ENCODE assay signal across 13 cellular contexts in genomic region chr13:81927347-81927746, GRCh38.
A peak's percentile ranks its signal among the peaks of the same experiment; 100 is the strongest.
DNase-seq lines count a peak whose midpoint lies in the region; TF ChIP-seq lines count a peak whose summit lies in the region.
"Had no signal": no experiment of that assay in that cellular context is flagged by ENCODE, and none has a peak within 500 bp of the region (broad histone marks: within the 10 kb centered on the region; RNA-seq: fewer than 3 reads in every experiment).

No MANE protein-coding gene starts in this region.

- no peaks in the 10 kb centered on the region for H3K27me3 Mint-ChIP-seq in endothelial cell (ENCODE audit: unreplicated experiment)
- no peaks in the 10 kb centered on the region for H3K27me3 Mint-ChIP-seq in mesothelial cell of epicardium (ENCODE audit: low read depth)

- H3K9me3 Mint-ChIP-seq in endothelial cell (ENCODE audit: unreplicated experiment) (no peaks in the 10 kb centered on the region), mesothelial cell of epicardium (no peaks in the 10 kb centered on the region)

- no TSS peak for BruUV-seq in OCI-LY7 (replicated peaks; lab: Mats Ljungman, UMichigan)

- H3K4me1 ChIP-seq in OCI-LY7 (ENCODE audit: insufficient read depth, low read length, poor library complexity, severe bottlenecking), result no peaks in the 10 kb centered on the region
- no peaks in the 10 kb centered on the region for H3K4me1 ChIP-seq in smooth muscle cell (ENCODE audit: low read depth)
- H3K4me1 ChIP-seq in vagina, result no peaks in the 10 kb centered on the region

- TF ChIP-seq CTCF in OCI-LY7 (conservative IDR thresholded peaks at IDR 0.05; ENCODE audit: low read length) (0 out of 2 replicates have a peak, but pooled peaks have one; percentile 22), endothelial cell (IDR thresholded peaks at IDR 0.05; ENCODE audit: unreplicated experiment) (peak; percentile 34), smooth muscle cell (IDR thresholded peaks at IDR 0.05; ENCODE audit: borderline replicate concordance, insufficient read depth, poor library complexity, severe bottlenecking) (no peak), mesothelial cell of epicardium (IDR thresholded peaks at IDR 0.05; ENCODE audit: unreplicated experiment) (no peak), vagina (IDR thresholded peaks at IDR 0.05) (no peak)

- H3K79me2 ChIP-seq in OCI-LY7 (ENCODE audit: insufficient read depth, low read depth, low read length) (no peaks in the 10 kb centered on the region), smooth muscle cell (ENCODE audit: low read depth) (no peaks in the 10 kb centered on the region)

- H2AFZ ChIP-seq in OCI-LY7 (ENCODE audit: low read length), result no peak overlapping the region
- H2AFZ ChIP-seq in smooth muscle cell (ENCODE audit: low read depth), result peak overlapping the region; percentile 39

- no peaks in the 10 kb centered on the region for H3K9me3 ChIP-seq in OCI-LY7 (ENCODE audit: low read length)
- H3K9me3 ChIP-seq in smooth muscle cell (replicated peaks; ENCODE audit: low read depth), result no peaks in the 10 kb centered on the region
- no peaks in the 10 kb centered on the region for H3K9me3 ChIP-seq in vagina

- intact Hi-C loops in OCI-LY7 (cut with micrococcal nuclease; ENCODE audit: unreplicated experiment), result no loop called here
- intact Hi-C loops in vagina (cut with DNase I), result no loop called here

- TF ChIP-seq POLR2A in vagina (IDR thresholded peaks at IDR 0.05), result no peak

- H3K36me3 ChIP-seq in OCI-LY7 (ENCODE audit: insufficient read depth, low read length), result no peaks in the 10 kb centered on the region
- no peaks in the 10 kb centered on the region for H3K36me3 ChIP-seq in smooth muscle cell (ENCODE audit: low read depth)
- no peaks in the 10 kb centered on the region for H3K36me3 ChIP-seq in vagina

- H3K27ac Mint-ChIP-seq in endothelial cell (ENCODE audit: unreplicated experiment) (no peak overlapping the region), mesothelial cell of epicardium (no peak overlapping the region)
- H3K27ac Mint-ChIP-seq: activated T-cell treated with anti-CD3 and anti-CD28 coated beads, Interleukin-2, amount 50 U/mL, for 72 hours had no signal

- POLR2A ChIA-PET in OCI-LY7 (lab: Charles Lee), result no interaction called here

- no peaks in the 10 kb centered on the region for H3K27me3 ChIP-seq in smooth muscle cell (ENCODE audit: low read depth)
- no peaks in the 10 kb centered on the region for H3K27me3 ChIP-seq in vagina

- CTCF ChIA-PET in OCI-LY7 (lab: Charles Lee; ENCODE audit: unreplicated experiment), result no interaction called here

- H3K9me2 ChIP-seq in OCI-LY7 (ENCODE audit: insufficient read depth, low read length), result no peaks in the 10 kb centered on the region

- H3K4me3 Mint-ChIP-seq in endothelial cell (ENCODE audit: unreplicated experiment) (no peak overlapping the region), mesothelial cell of epicardium (no peak overlapping the region)
- H3K4me3 Mint-ChIP-seq: activated T-cell treated with anti-CD3 and anti-CD28 coated beads, Interleukin-2, amount 50 U/mL, for 72 hours had no signal

- H3K27ac ChIP-seq in OCI-LY7 (ENCODE audit: low read depth, low read length, poor library complexity, severe bottlenecking) (no peak overlapping the region), smooth muscle cell (ENCODE audit: low read depth) (no peak overlapping the region), vagina (no peak overlapping the region)

- no peaks in the 10 kb centered on the region for H4K20me1 ChIP-seq in OCI-LY7 (ENCODE audit: insufficient read depth, low read length)
- no peaks in the 10 kb centered on the region for H4K20me1 ChIP-seq in smooth muscle cell (ENCODE audit: low read depth)

- H3K36me3 Mint-ChIP-seq in endothelial cell (ENCODE audit: low read depth, unreplicated experiment), result no peaks in the 10 kb centered on the region
- no peaks in the 10 kb centered on the region for H3K36me3 Mint-ChIP-seq in mesothelial cell of epicardium

- H3K4me3 ChIP-seq in OCI-LY7 (ENCODE audit: low read depth, low read length, poor library complexity, severe bottlenecking) (no peak overlapping the region), smooth muscle cell (no peak overlapping the region), vagina (no peak overlapping the region)

- H3K4me1 Mint-ChIP-seq in endothelial cell (ENCODE audit: unreplicated experiment) (no peaks in the 10 kb centered on the region), mesothelial cell of epicardium (no peaks in the 10 kb centered on the region)

- no peak overlapping the region for H3K9ac ChIP-seq in smooth muscle cell (ENCODE audit: low read depth)

- H3F3A ChIP-seq in smooth muscle cell (ENCODE audit: low read depth), result no peaks in the 10 kb centered on the region

- H3K4me2 ChIP-seq in OCI-LY7 (ENCODE audit: low read length) (no peak overlapping the region), smooth muscle cell (no peak overlapping the region)

- peak; percentile 7 for DNase-seq in NCI-H748 treated with DMSO at 0.1 percent for 48 hours (lab: John Stamatoyannopoulos, UW)
- no peak for DNase-seq in NCI-H748 (lab: John Stamatoyannopoulos, UW; ENCODE audit: unreplicated experiment)
- DNase-seq in OCI-LY7 (ENCODE audit: low spot score), result no peak
- no peak for DNase-seq in endothelial cell (ENCODE audit: low spot score)
- DNase-seq in smooth muscle cell (lab: John Stamatoyannopoulos, UW; ENCODE audit: unreplicated experiment), result no peak
- no peak for DNase-seq in mesothelial cell of epicardium (ENCODE audit: low spot score in 2 of 2, unreplicated experiment in 2 of 2)
- no peak for DNase-seq in NCI-H510A (lab: John Stamatoyannopoulos, UW)
- no peak for DNase-seq in vagina (ENCODE audit: extremely low spot score in 2 of 2)
- DNase-seq: activated T-cell treated with anti-CD3 and anti-CD28 coated beads, Interleukin-2, amount 50 U/mL, for 72 hours; IMR-90; NCI-H1105; NCI-H446; posterior cingulate gyrus had no signal

Comparison
In these comparisons a context has a peak if more than half of its experiments do, and no peak if none do; other contexts are left out.
1. CTCF ChIP-seq: peak in OCI-LY7 (single experiment) and endothelial cell (single experiment); none in smooth muscle cell (single experiment), mesothelial cell of epicardium (single experiment) and vagina (0 of 3).